1 cellular context compared by ENCODE assay signal in genomic region chr2:182867411-182868048, GRCh38.
TF ChIP-seq lines count a peak whose summit lies in the region.

No MANE protein-coding gene starts in this region.

TF ChIP-seq in HepG2, 621 proteins besides CTCF, POLR2A, EP300 and RAD21:
- TF ChIP-seq ARID4A (CRISPR knock-in tag; IDR thresholded peaks at IDR 0.05; ENCODE audit: borderline replicate concordance) (0 out of 2 replicates have a peak, but pooled peaks have one; percentile 7), ZNF740 (CRISPR knock-in tag; IDR thresholded peaks at IDR 0.05) (0 out of 2 replicates have a peak, but pooled peaks have one; percentile 70), SNAPC4 (CRISPR knock-in tag; IDR thresholded peaks at IDR 0.05) (0 out of 2 replicates have a peak, but pooled peaks have one; percentile 6), MAX (IDR thresholded peaks at IDR 0.05) (0 out of 2 replicates have a peak, but pooled peaks have one; percentile 1), ZNF414 (CRISPR knock-in tag; IDR thresholded peaks at IDR 0.05) (0 out of 2 replicates have a peak, but pooled peaks have one; percentile 29), ZKSCAN5 (CRISPR knock-in tag; IDR thresholded peaks at IDR 0.05) (no peak), HOMEZ (CRISPR knock-in tag; IDR thresholded peaks at IDR 0.05; ENCODE audit: low read depth) (0 out of 2 replicates have a peak, but pooled peaks have one; percentile 1), ADNP (CRISPR knock-in tag; IDR thresholded peaks at IDR 0.05) (no peak), HDAC1 (CRISPR knock-in tag; IDR thresholded peaks at IDR 0.05) (peak; percentile 1; the same call in 1 of the 2 replicates), ZSCAN31 (CRISPR knock-in tag; IDR thresholded peaks at IDR 0.05; ENCODE audit: low read depth) (0 out of 2 replicates have a peak, but pooled peaks have one; percentile 28), ZNF652 (CRISPR knock-in tag; IDR thresholded peaks at IDR 0.05; ENCODE audit: borderline replicate concordance, low read depth) (peak; percentile 52; the same call in 1 of the 2 replicates), CCAR2 (optimal IDR thresholded peaks at IDR 0.05; ENCODE audit: low read depth, low read length) (no peak)
TF ChIP-seq in HepG2: peak in this region for 9.
